Comparison of ENCODE assay signal across 13 cellular contexts in genomic region chr17:34442387-34443111, GRCh38.
"Had no signal": no experiment of that assay in that cellular context is flagged by ENCODE, and none has a peak within 500 bp of the region (broad histone marks: within the 10 kb centered on the region; RNA-seq: fewer than 3 reads in every experiment).

No MANE protein-coding gene starts in this region.

- H3K4me3 ChIP-seq: esophagus squamous epithelium, pancreas, tibial nerve, vagina had no signal

- ATAC-seq: pancreas; stimulated activated memory B cell treated with anti-CD40 and anti-IgM and Interleukin-4, amounts not matched to agents 10 μg/mL and 1 μg/mL and 100 μg/mL, for 72 hours had no signal

- H3K27ac ChIP-seq: brain microvascular endothelial cell, esophagus squamous epithelium, pancreas, tibial nerve, vagina had no signal

- H3K4me1 ChIP-seq: esophagus squamous epithelium, pancreas, tibial nerve, vagina had no signal

- H3K9me3 ChIP-seq: esophagus squamous epithelium, pancreas, tibial nerve, vagina had no signal

- H3K27me3 ChIP-seq: brain microvascular endothelial cell, pancreas, vagina had no signal

- H3K36me3 ChIP-seq: brain microvascular endothelial cell, esophagus squamous epithelium, pancreas, tibial nerve, vagina had no signal

- DNase-seq: activated CD4-positive, alpha-beta T cell treated with anti-CD3 and anti-CD28 coated beads, Interleukin-2, amount 10 ng/mL, durations not matched to agents 7 days and 5 days; activated CD4-positive, CD25-positive, alpha-beta regulatory T cell; activated CD8-positive, alpha-beta memory T cell treated with anti-CD3 and anti-CD28 coated beads for 24 hours; activated naive CD8-positive, alpha-beta T cell treated with anti-CD3 and anti-CD28 coated beads for 36 hours; brain microvascular endothelial cell; cerebellar nuclear complex; effector CD8-positive, alpha-beta T cell; esophagus squamous epithelium; naive B cell; pancreas had no signal
